14 cellular contexts compared by ENCODE assay signal in genomic region chr1:9714257-9714718, GRCh38.
DNase-seq lines count a peak whose midpoint lies in the region; ATAC-seq, FAIRE-seq and TF ChIP-seq lines count a peak whose summit lies in the region.
"Had no signal": no experiment of that assay in that cellular context is flagged by ENCODE, and none has a peak within 500 bp of the region (broad histone marks: within the 10 kb centered on the region; RNA-seq: fewer than 3 reads in every experiment).

No MANE protein-coding gene starts in this region.

- H3K4me2 ChIP-seq in GM12878 (ENCODE audit: control insufficient read depth, insufficient read depth) = no peak overlapping the region

- no peaks in the 10 kb centered on the region; the same call in 1 of the 2 replicates for H3K79me2 ChIP-seq in GM12878 (ENCODE audit: control insufficient read depth, insufficient read depth, low read length)

- intact Hi-C loops in GM12878 (cut with micrococcal nuclease; ENCODE audit: unreplicated experiment) = no loop called here

- H3K4me1 ChIP-seq in GM12878 (ENCODE audit: control insufficient read depth, insufficient read depth, low read length) = peaks cover 23% of the 10 kb centered on the region
- H3K4me1 ChIP-seq: thyroid gland had no signal

- H3K36me3 ChIP-seq in GM12878 (ENCODE audit: control insufficient read depth in 2 of 2, insufficient read depth in 2 of 2, low read length in 1 of 2) = peaks cover 35 to 57% of the 10 kb centered on the region in 2 experiments

- DNase-seq in activated CD4-positive, alpha-beta T cell treated with anti-CD3 and anti-CD28 coated beads for 4 hours = peak; percentile 45 to 57
- DNase-seq in activated CD4-positive, alpha-beta T cell treated with anti-CD3 and anti-CD28 coated beads for 1 hour = no peak
- DNase-seq in T-helper 22 cell (ENCODE audit: low read depth) (peak; percentile 56), GM12878 (ENCODE audit: low read depth, low spot score) (no peak), NCI-H2227 (lab: John Stamatoyannopoulos, UW; ENCODE audit: unreplicated experiment) (no peak), HuH-7.5 (ENCODE audit: low spot score) (no peak), LoVo (ENCODE audit: low spot score) (no peak)
- DNase-seq: ACHN, hypothalamus, NCI-H446 treated with DMSO at 0.1 percent for 48 hours, SIG-M5, thyroid gland had no signal

- no peaks in the 10 kb centered on the region for H3K9me3 Mint-ChIP-seq in stimulated activated memory B cell treated with anti-CD40 and anti-IgM and Interleukin-4, amounts not matched to agents 10 μg/mL and 1 μg/mL and 100 μg/mL, for 72 hours

- H4K20me1 ChIP-seq in GM12878 (ENCODE audit: control insufficient read depth, insufficient read depth) = no peaks in the 10 kb centered on the region

- SMC1A ChIA-PET in GM12878 (lab: Charles Lee; ENCODE audit: uncharacterized antibody, unreplicated experiment) = no interaction called here

- BruUV-seq in GM12878 (replicated peaks; lab: Mats Ljungman, UMichigan) = TSS peak; percentile 36

- H2AFZ ChIP-seq in GM12878 (ENCODE audit: control insufficient read depth, low read depth, low read length) = no peak overlapping the region

- ATAC-seq in GM12878 = no peak
- peak; percentile 62 for ATAC-seq in stimulated activated memory B cell treated with anti-CD40 and anti-IgM and Interleukin-4, amounts not matched to agents 10 μg/mL and 1 μg/mL and 100 μg/mL, for 72 hours

- no peak overlapping the region for H3K4me3 Mint-ChIP-seq in stimulated activated memory B cell treated with anti-CD40 and anti-IgM and Interleukin-4, amounts not matched to agents 10 μg/mL and 1 μg/mL and 100 μg/mL, for 72 hours

- TF ChIP-seq EP300 in GM12878 (IDR thresholded peaks at IDR 0.05; ENCODE audit: borderline replicate concordance in 1 of 2, control insufficient read depth in 1 of 2, low read depth in 2 of 2, low read length in 2 of 2) = no peak

- TF ChIP-seq POLR2A in GM12878 (IDR thresholded peaks at IDR 0.05; ENCODE audit: low read depth, low read length) = no peak

- no peak for TF ChIP-seq CTCF in GM12878 (IDR thresholded peaks at IDR 0.05 in 2 of 3, conservative IDR thresholded peaks at IDR 0.05 in 1 of 3; ENCODE audit: control insufficient read depth in 2 of 3, extremely low read depth in 1 of 3, insufficient read depth in 1 of 3, low read depth in 3 of 3, low read length in 3 of 3)

- peak; percentile 7 for FAIRE-seq in GM12878 (lab: Jason Lieb, UNC)

- POLR2A ChIA-PET in GM12878 (lab: Charles Lee) = interaction anchor here (0.7 kb wide), 1 partner anchor 156 kb away, joined by 3 read pairs; no protein-coding TSS in a partner anchor

- peaks cover 62% of the 10 kb centered on the region for H3K36me3 Mint-ChIP-seq in stimulated activated memory B cell treated with anti-CD40 and anti-IgM and Interleukin-4, amounts not matched to agents 10 μg/mL and 1 μg/mL and 100 μg/mL, for 72 hours

- peaks cover 57% of the 10 kb centered on the region for H3K4me1 Mint-ChIP-seq in stimulated activated memory B cell treated with anti-CD40 and anti-IgM and Interleukin-4, amounts not matched to agents 10 μg/mL and 1 μg/mL and 100 μg/mL, for 72 hours

- H3K27ac Mint-ChIP-seq in stimulated activated memory B cell treated with anti-CD40 and anti-IgM and Interleukin-4, amounts not matched to agents 10 μg/mL and 1 μg/mL and 100 μg/mL, for 72 hours = peak overlapping the region; percentile 95

- TF ChIP-seq RAD21 in GM12878 (IDR thresholded peaks at IDR 0.05; ENCODE audit: insufficient read depth, low read depth, low read length) = no peak

- 18% methylated on average over 6 of the region's 6 CpGs for WGBS in GM12878 (ENCODE audit: insufficient coverage, insufficient replicate concordance, low lambda C conversion rate, missing lambda C conversion rate)

- in situ Hi-C loops in GM12878 (cut with MboI) = no loop called here

- CTCF ChIA-PET in GM12878 (lab: Yijun Ruan, JAX) = interaction anchor here (1.1 to 1.7 kb wide), 3 partner anchors 11 to 70 kb away, joined by 3 to 4 read pairs (median 3); no protein-coding TSS in a partner anchor

- no peak overlapping the region for H3K4me3 ChIP-seq in GM12878
- H3K4me3 ChIP-seq: right atrium auricular region, thyroid gland had no signal

- no peak overlapping the region for H3K9ac ChIP-seq in GM12878 (ENCODE audit: control insufficient read depth, insufficient read depth, low read length)

- RAD21 ChIA-PET in GM12878 (lab: Charles Lee; ENCODE audit: unreplicated experiment) = no interaction called here

- H3K27ac ChIP-seq in GM12878 (ENCODE audit: control insufficient read depth, insufficient read depth) = no peak overlapping the region
- H3K27ac ChIP-seq: right atrium auricular region, thyroid gland had no signal

- no peaks in the 10 kb centered on the region for H3K27me3 Mint-ChIP-seq in stimulated activated memory B cell treated with anti-CD40 and anti-IgM and Interleukin-4, amounts not matched to agents 10 μg/mL and 1 μg/mL and 100 μg/mL, for 72 hours

- H3K27me3 ChIP-seq in GM12878 (replicated peaks in 1 of 2; ENCODE audit: control insufficient read depth in 2 of 2, insufficient read depth in 2 of 2, low read length in 1 of 2) = no peaks in the 10 kb centered on the region
- H3K27me3 ChIP-seq: right atrium auricular region, thyroid gland had no signal

- H3K9me3 ChIP-seq in GM12878 (replicated peaks; ENCODE audit: control insufficient read depth, insufficient read depth, low read length) = no peaks in the 10 kb centered on the region
- H3K9me3 ChIP-seq: right atrium auricular region, thyroid gland had no signal

TF ChIP-seq in GM12878, 131 proteins besides CTCF, POLR2A, EP300 and RAD21:
- TF ChIP-seq GABPA (IDR thresholded peaks at IDR 0.05; ENCODE audit: low read depth) = no peak
- TF ChIP-seq SKIL (IDR thresholded peaks at IDR 0.05; ENCODE audit: low read depth, poor library complexity, severe bottlenecking) = no peak
- TF ChIP-seq NR2C1 (IDR thresholded peaks at IDR 0.05) = no peak
- TF ChIP-seq MYB (IDR thresholded peaks at IDR 0.05; ENCODE audit: borderline replicate concordance, low read depth, low read length) = no peak
- TF ChIP-seq ASH2L (IDR thresholded peaks at IDR 0.05; ENCODE audit: borderline replicate concordance, low read depth) = no peak
- TF ChIP-seq NBN (IDR thresholded peaks at IDR 0.05) = no peak
- no peak for TF ChIP-seq BCLAF1 (IDR thresholded peaks at IDR 0.05)
- TF ChIP-seq CEBPB (IDR thresholded peaks at IDR 0.05; ENCODE audit: borderline replicate concordance in 1 of 2, low read depth in 2 of 2, low read length in 2 of 2) = no peak
- TF ChIP-seq POU2F2 (IDR thresholded peaks at IDR 0.05; ENCODE audit: borderline replicate concordance, low read depth, low read length) = no peak
- no peak for TF ChIP-seq EZH2 (IDR thresholded peaks at IDR 0.05; ENCODE audit: borderline replicate concordance, control insufficient read depth, low read depth, low read length)
- TF ChIP-seq HDAC6 (IDR thresholded peaks at IDR 0.05; ENCODE audit: unreplicated experiment) = no peak

Comparison
In these comparisons a context has a peak if more than half of its experiments do, and no peak if none do; other contexts are left out.
1. DNase-seq: peak in activated CD4-positive, alpha-beta T cell treated with anti-CD3 and anti-CD28 coated beads for 4 hours (2 of 2) and T-helper 22 cell (single experiment); none in activated CD4-positive, alpha-beta T cell treated with anti-CD3 and anti-CD28 coated beads for 1 hour (single experiment), GM12878 (single experiment), NCI-H2227 (single experiment), HuH-7.5 (single experiment) and LoVo (single experiment).